15 cellular contexts compared by ENCODE assay signal in genomic region chr3:29775352-29775751, GRCh38.
"Had no signal": no experiment of that assay in that cellular context is flagged by ENCODE, and none has a peak within 500 bp of the region (broad histone marks: within the 10 kb centered on the region; RNA-seq: fewer than 3 reads in every experiment).

No MANE protein-coding gene starts in this region.

- H3K9me3 ChIP-seq: esophagus muscularis mucosa, lower lobe of right lung, spleen had no signal

- H3K4me1 ChIP-seq: esophagus muscularis mucosa, lower lobe of right lung, spleen had no signal

- H3K36me3 ChIP-seq: esophagus muscularis mucosa, lower lobe of right lung, spleen had no signal

- H3K4me3 ChIP-seq: dorsolateral prefrontal cortex, esophagus muscularis mucosa, hepatocyte, lower lobe of right lung, spleen had no signal

- DNase-seq: activated CD4-positive, alpha-beta T cell treated with anti-CD3 and anti-CD28 coated beads, Interleukin-2, amount 10 ng/mL, durations not matched to agents 24 days and 14 days; activated CD8-positive, alpha-beta memory T cell treated with anti-CD3 and anti-CD28 coated beads for 24 hours; activated naive CD4-positive, alpha-beta T cell treated with anti-CD3 and anti-CD28 coated beads, Interleukin-2, amount 10 ng/mL, durations not matched to agents 7 days and 5 days; dorsolateral prefrontal cortex; lower lobe of right lung; naive thymus-derived CD4-positive, alpha-beta T cell; posterior cingulate gyrus; spleen; stimulated activated CD4-positive, alpha-beta T cell treated with anti-CD3 and anti-CD28 coated beads, Interleukin-1b, Interleukin-23, amount 100 ng/mL, for 48 hours; stimulated activated naive B cell treated with anti-CD40 and anti-IgM and Interleukin-4, amounts not matched to agents 10 μg/mL and 1 μg/mL and 100 μg/mL, for 72 hours; T-helper 9 cell; trophoblast cell had no signal

- H3K27me3 ChIP-seq: esophagus muscularis mucosa, hepatocyte, spleen had no signal

- ATAC-seq: activated T-helper 17 cell treated with anti-CD3 and anti-CD28 coated beads, Interleukin-2, amount 50 U/mL, for 72 hours; lower lobe of right lung; naive thymus-derived CD4-positive, alpha-beta T cell; stimulated activated naive B cell treated with anti-CD40 and anti-IgM and Interleukin-4, amounts not matched to agents 10 μg/mL and 1 μg/mL and 100 μg/mL, for 72 hours had no signal

- H3K27ac ChIP-seq: dorsolateral prefrontal cortex, esophagus muscularis mucosa, hepatocyte, lower lobe of right lung, spleen had no signal
